Comparison of ENCODE assay signal across 8 cellular contexts in genomic region chr1:152047954-152048640, GRCh38. TPM values are rescaled to one million over a fixed set of nuclear protein-coding genes. Genes with fewer than 3 reads are reported as not detected.
DNase-seq lines count a peak whose midpoint lies in the region; ATAC-seq and TF ChIP-seq lines count a peak whose summit lies in the region.

No MANE protein-coding gene starts in this region.

- peak; percentile 76 for TF ChIP-seq CTCF in choroid plexus epithelial cell (conservative IDR thresholded peaks at IDR 0.05; ENCODE audit: low read depth, low read length)

- ATAC-seq in HG02798 (IDR thresholded peaks at IDR 0.05; ENCODE audit: poor library complexity, unreplicated experiment) (peak; percentile 94), left lobe of liver (peak; percentile 81)

- peak overlapping the region; percentile 34 for H3K4me3 ChIP-seq in choroid plexus epithelial cell (ENCODE audit: low read depth, low read length)

- DNase-seq in NCI-H2107 treated with DMSO at 0.1 percent for 48 hours (lab: John Stamatoyannopoulos, UW; ENCODE audit: unreplicated experiment) (peak; percentile 42), NCI-H2107 (lab: John Stamatoyannopoulos, UW) (no peak), NCI-H2196 (lab: John Stamatoyannopoulos, UW; ENCODE audit: unreplicated experiment) (peak; percentile 32), choroid plexus epithelial cell (ENCODE audit: low read depth) (peak; percentile 100), left lobe of liver (ENCODE audit: low spot score) (peak; percentile 74)
- peak; percentile 75 for DNase-seq in activated CD4-positive, alpha-beta T cell treated with anti-CD3 and anti-CD28 coated beads for 1 hour
- peak; percentile 86 for DNase-seq in stimulated activated CD4-positive, alpha-beta T cell treated with anti-CD3 and anti-CD28 coated beads, Interleukin-2, amount 100 ng/mL, for 24 hours

RNA-seq across cellular contexts. Expression of gene S100A11, which starts 11.3 kb away (rescaled TPM):
- 14.0 TPM for total RNA-seq in left lobe of liver

RNA-seq across cellular contexts. Expression of gene TCHHL1, which starts 40.8 kb away (rescaled TPM):
- total RNA-seq in left lobe of liver, result not detected

RNA-seq across cellular contexts. Expression of gene S100A10, which starts 54.4 kb away (rescaled TPM):
- total RNA-seq in left lobe of liver, result 45.0 TPM
